Comparison of ENCODE assay signal across 23 cellular contexts in genomic region chr2:65112630-65113029, GRCh38.
"Had no signal": no experiment of that assay in that cellular context is flagged by ENCODE, and none has a peak within 500 bp of the region (broad histone marks: within the 10 kb centered on the region; RNA-seq: fewer than 3 reads in every experiment).

No MANE protein-coding gene starts in this region.

- H3K27me3 Mint-ChIP-seq: activated naive CD8-positive, alpha-beta T cell; stimulated activated naive B cell treated with anti-CD40 and anti-IgM and Interleukin-4, amounts not matched to agents 10 μg/mL and 1 μg/mL and 100 μg/mL, for 72 hours had no signal

- H3K27ac ChIP-seq: adrenal gland, ascending aorta, brain microvascular endothelial cell, esophagus squamous epithelium, gastroesophageal sphincter, thoracic aorta, upper lobe of right lung, WERI-Rb-1 had no signal

- ATAC-seq: activated CD8-positive, alpha-beta T cell treated with anti-CD3 and anti-CD28 coated beads, Interleukin-2, amount 10 ng/mL, durations not matched to agents 7 days and 5 days; gastroesophageal sphincter; sciatic nerve; stimulated activated naive B cell treated with anti-CD40 and anti-IgM and Interleukin-4, amounts not matched to agents 10 μg/mL and 1 μg/mL and 100 μg/mL, for 72 hours; upper lobe of right lung had no signal

- DNase-seq: activated CD4-positive, alpha-beta T cell treated with anti-CD3 and anti-CD28 coated beads, Interleukin-2, amount 50 U/mL, for 1 hour; activated CD4-positive, CD25-positive, alpha-beta regulatory T cell treated with anti-CD3 and anti-CD28 coated beads, Interleukin-2, amount 50 U/mL, for 72 hours; activated CD8-positive, alpha-beta T cell treated with anti-CD3 and anti-CD28 coated beads, Interleukin-2, amount 10 ng/mL, durations not matched to agents 7 days and 5 days; activated gamma-delta T cell treated with Interleukin-2 at 50 U/mL for 16 hours; brain microvascular endothelial cell; caudate nucleus; esophagus squamous epithelium; head of caudate nucleus; nephron progenitor cell; nucleus accumbens; small intestine; stimulated activated CD4-positive, alpha-beta T cell treated with anti-CD3 and anti-CD28 coated beads, Interleukin-15, amount 100 ng/mL, for 24 hours; stimulated activated naive B cell treated with anti-CD40 and anti-IgM and Interleukin-4, amounts not matched to agents 10 μg/mL and 1 μg/mL and 100 μg/mL, for 72 hours; T-helper 1 cell; upper lobe of right lung; WERI-Rb-1 had no signal

- H3K4me3 ChIP-seq: adrenal gland, ascending aorta, esophagus squamous epithelium, gastroesophageal sphincter, thoracic aorta, upper lobe of right lung had no signal

- H3K4me3 Mint-ChIP-seq: activated CD8-positive, alpha-beta T cell treated with anti-CD3 and anti-CD28 coated beads, Interleukin-2, amount 10 ng/mL, durations not matched to agents 7 days and 5 days; activated naive CD8-positive, alpha-beta T cell; activated T-helper 1 cell treated with anti-CD3 and anti-CD28 coated beads, Interleukin-12 subunit alpha, Interleukin-12 subunit beta, Interleukin-2, Interleukin-4 antibody, amounts not matched to agents 30 ng/mL and 10 ng/mL and 1 ng/mL, durations not matched to agents 14 hours and 24 hours and 36 hours; nephron progenitor cell; stimulated activated naive B cell treated with anti-CD40 and anti-IgM and Interleukin-4, amounts not matched to agents 10 μg/mL and 1 μg/mL and 100 μg/mL, for 72 hours had no signal

- H3K9me3 ChIP-seq: adrenal gland, ascending aorta, esophagus squamous epithelium, gastroesophageal sphincter, thoracic aorta, upper lobe of right lung had no signal

- H3K27ac Mint-ChIP-seq: activated CD8-positive, alpha-beta T cell treated with anti-CD3 and anti-CD28 coated beads, Interleukin-2, amount 10 ng/mL, durations not matched to agents 7 days and 5 days; activated naive CD8-positive, alpha-beta T cell; activated T-helper 1 cell treated with anti-CD3 and anti-CD28 coated beads, Interleukin-12 subunit alpha, Interleukin-12 subunit beta, Interleukin-2, Interleukin-4 antibody, amounts not matched to agents 30 ng/mL and 10 ng/mL and 1 ng/mL, durations not matched to agents 14 hours and 24 hours and 36 hours; nephron progenitor cell; stimulated activated naive B cell treated with anti-CD40 and anti-IgM and Interleukin-4, amounts not matched to agents 10 μg/mL and 1 μg/mL and 100 μg/mL, for 72 hours had no signal

- H3K36me3 ChIP-seq: adrenal gland, ascending aorta, brain microvascular endothelial cell, gastroesophageal sphincter, thoracic aorta, upper lobe of right lung had no signal

- H3K9me3 Mint-ChIP-seq: activated T-helper 1 cell treated with anti-CD3 and anti-CD28 coated beads, Interleukin-12 subunit alpha, Interleukin-12 subunit beta, Interleukin-2, Interleukin-4 antibody, amounts not matched to agents 30 ng/mL and 10 ng/mL and 1 ng/mL, durations not matched to agents 14 hours and 24 hours and 36 hours had no signal

- H3K4me1 Mint-ChIP-seq: nephron progenitor cell had no signal

- H3K36me3 Mint-ChIP-seq: activated naive CD8-positive, alpha-beta T cell had no signal

- H3K27me3 ChIP-seq: adrenal gland, ascending aorta, brain microvascular endothelial cell, esophagus squamous epithelium, gastroesophageal sphincter, upper lobe of right lung had no signal
